6 cellular contexts compared by ENCODE assay signal in genomic region chr1:176774224-176774623, GRCh38.
"Had no signal": no experiment of that assay in that cellular context is flagged by ENCODE, and none has a peak within 500 bp of the region (broad histone marks: within the 10 kb centered on the region; RNA-seq: fewer than 3 reads in every experiment).

No MANE protein-coding gene starts in this region.

- DNase-seq: H9, HCEC 1CT, IMR-90 had no signal

- H3K9me3 Mint-ChIP-seq: GM23338, H9 had no signal

- H3K27ac Mint-ChIP-seq: GM23338, H9 had no signal

- H3K4me3 Mint-ChIP-seq: GM23338, H9 had no signal

- ATAC-seq: GM23338, HepG2, K562 had no signal
